Comparison of ENCODE assay signal across 13 cellular contexts in genomic region chr1:72280714-72281113, GRCh38. TPM values are rescaled to one million over a fixed set of nuclear protein-coding genes. Genes with fewer than 3 reads are reported as not detected.
DNase-seq lines count a peak whose midpoint lies in the region; ATAC-seq and TF ChIP-seq lines count a peak whose summit lies in the region.
"Had no signal": no experiment of that assay in that cellular context is flagged by ENCODE, and none has a peak within 500 bp of the region (broad histone marks: within the 10 kb centered on the region; RNA-seq: fewer than 3 reads in every experiment).

No MANE protein-coding gene starts in this region.

- TF ChIP-seq EP300 in tibial nerve (IDR thresholded peaks at IDR 0.05) (no peak), SK-N-SH (IDR thresholded peaks at IDR 0.05; ENCODE audit: borderline replicate concordance in 1 of 2, low read depth in 1 of 2, low read length in 1 of 2) (no peak)

- H3K9ac ChIP-seq in SK-N-SH: no peak overlapping the region
- H3K9ac ChIP-seq: BLaER1 treated with 17β-estradiol and CSF1 and Interleukin-3, amounts not matched to agents 10 nM and 100 nM had no signal

- TF ChIP-seq POLR2A in tibial nerve (IDR thresholded peaks at IDR 0.05): no peak

- no peak for ATAC-seq in activated naive CD8-positive, alpha-beta T cell treated with anti-CD3 and anti-CD28 coated beads, Interleukin-2, amount 50 U/mL, for 24 hours
- no peak for ATAC-seq in T-cell (replicated peaks in 1 of 4)
- no peak for ATAC-seq in GM18858 (IDR thresholded peaks at IDR 0.05; ENCODE audit: unreplicated experiment)
- ATAC-seq in activated CD8-positive, alpha-beta memory T cell treated with anti-CD3 and anti-CD28 coated beads, Interleukin-2, amount 10 ng/mL, durations not matched to agents 7 days and 5 days: no peak

- no peak overlapping the region for H3K27ac ChIP-seq in hepatocyte
- H3K27ac ChIP-seq in tibial nerve: peak overlapping the region; percentile 62 to 93 (median 88)
- no peak overlapping the region for H3K27ac ChIP-seq in SK-N-SH (ENCODE audit: low read depth in 2 of 2, low read length in 1 of 2)
- H3K27ac ChIP-seq: BLaER1 treated with 17β-estradiol and CSF1 and Interleukin-3, amounts not matched to agents 10 nM and 100 nM had no signal

- H3K9me3 Mint-ChIP-seq in activated naive CD8-positive, alpha-beta T cell (ENCODE audit: low read depth): no peaks in the 10 kb centered on the region
- no peaks in the 10 kb centered on the region for H3K9me3 Mint-ChIP-seq in activated naive CD8-positive, alpha-beta T cell treated with anti-CD3 and anti-CD28 coated beads, Interleukin-2, amount 50 U/mL, for 24 hours
- H3K9me3 Mint-ChIP-seq in T-cell: peaks cover 0 to 3% (median 0%) of the 10 kb centered on the region in 3 donors
- H3K9me3 Mint-ChIP-seq in activated CD8-positive, alpha-beta memory T cell treated with anti-CD3 and anti-CD28 coated beads, Interleukin-2, amount 10 ng/mL, durations not matched to agents 7 days and 5 days (ENCODE audit: low read depth): no peaks in the 10 kb centered on the region
- H3K9me3 Mint-ChIP-seq: activated CD4-positive, alpha-beta T cell treated with anti-CD3 and anti-CD28 coated beads, Interleukin-2, amount 10 ng/mL, durations not matched to agents 24 days and 14 days; nephron progenitor cell had no signal

- TF ChIP-seq RAD21 in SK-N-SH (IDR thresholded peaks at IDR 0.05; ENCODE audit: low read length): no peak

- no peaks in the 10 kb centered on the region for H3K79me2 ChIP-seq in hepatocyte
- no peaks in the 10 kb centered on the region for H3K79me2 ChIP-seq in SK-N-SH (ENCODE audit: insufficient read depth)

- H2AFZ ChIP-seq in hepatocyte (no peak overlapping the region), SK-N-SH (ENCODE audit: low read depth) (no peak overlapping the region)

- H3F3A ChIP-seq in SK-N-SH (replicated peaks; ENCODE audit: insufficient read depth): peaks cover 29% of the 10 kb centered on the region

- H3K27me3 Mint-ChIP-seq in activated naive CD8-positive, alpha-beta T cell: peaks cover 6% of the 10 kb centered on the region
- H3K27me3 Mint-ChIP-seq in activated naive CD8-positive, alpha-beta T cell treated with anti-CD3 and anti-CD28 coated beads, Interleukin-2, amount 50 U/mL, for 24 hours: peaks cover 29% of the 10 kb centered on the region
- peaks cover 0 to 15% of the 10 kb centered on the region in 2 donors for H3K27me3 Mint-ChIP-seq in T-cell
- H3K27me3 Mint-ChIP-seq in activated CD8-positive, alpha-beta memory T cell treated with anti-CD3 and anti-CD28 coated beads, Interleukin-2, amount 10 ng/mL, durations not matched to agents 7 days and 5 days: peaks cover 18% of the 10 kb centered on the region

- H3K4me2 ChIP-seq in hepatocyte: peak overlapping the region; percentile 92
- H3K4me2 ChIP-seq in SK-N-SH: no peak overlapping the region

- H3K27me3 ChIP-seq in hepatocyte: peaks cover 34% of the 10 kb centered on the region
- H3K27me3 ChIP-seq in tibial nerve: no peaks in the 10 kb centered on the region
- no peaks in the 10 kb centered on the region for H3K27me3 ChIP-seq in SK-N-SH (ENCODE audit: insufficient read depth)

- H3K4me3 ChIP-seq in hepatocyte: no peak overlapping the region
- peak overlapping the region; percentile 47 to 68 (median 60) for H3K4me3 ChIP-seq in tibial nerve
- no peak overlapping the region for H3K4me3 ChIP-seq in SK-N-SH (ENCODE audit: low read depth in 2 of 2, low read length in 1 of 2)

- H3K4me1 ChIP-seq in hepatocyte (ENCODE audit: insufficient read depth) (no peaks in the 10 kb centered on the region), tibial nerve (peaks cover 0 to 20% (median 2%) of the 10 kb centered on the region in 4 donors), SK-N-SH (ENCODE audit: control insufficient read depth in 1 of 2, insufficient read depth in 2 of 2, low read depth in 1 of 2, low read length in 1 of 2) (peaks cover 5% of the 10 kb centered on the region in 2 experiments)

- 31% methylated on average over 1 of the region's 1 CpG for WGBS in hepatocyte (ENCODE audit: low lambda C conversion rate, missing lambda C conversion rate)
- 9 to 29% methylated on average over 1 of the region's 1 CpG for WGBS in tibial nerve, 2 donors
- WGBS in SK-N-SH (ENCODE audit: low lambda C conversion rate): 70% methylated on average over 1 of the region's 1 CpG

- H3K36me3 Mint-ChIP-seq in activated naive CD8-positive, alpha-beta T cell: no peaks in the 10 kb centered on the region
- peaks cover 3% of the 10 kb centered on the region for H3K36me3 Mint-ChIP-seq in activated naive CD8-positive, alpha-beta T cell treated with anti-CD3 and anti-CD28 coated beads, Interleukin-2, amount 50 U/mL, for 24 hours (ENCODE audit: low read depth)
- no peaks in the 10 kb centered on the region for H3K36me3 Mint-ChIP-seq in T-cell
- no peaks in the 10 kb centered on the region for H3K36me3 Mint-ChIP-seq in activated CD8-positive, alpha-beta memory T cell treated with anti-CD3 and anti-CD28 coated beads, Interleukin-2, amount 10 ng/mL, durations not matched to agents 7 days and 5 days

- H3K9me3 ChIP-seq in hepatocyte (ENCODE audit: low read depth) (no peaks in the 10 kb centered on the region), tibial nerve (no peaks in the 10 kb centered on the region), SK-N-SH (no peaks in the 10 kb centered on the region)
- H3K9me3 ChIP-seq: BLaER1 treated with 17β-estradiol and CSF1 and Interleukin-3, amounts not matched to agents 10 nM and 100 nM had no signal

- H3K4me1 Mint-ChIP-seq in activated naive CD8-positive, alpha-beta T cell (ENCODE audit: low read depth): peaks cover 22% of the 10 kb centered on the region
- H3K4me1 Mint-ChIP-seq in activated naive CD8-positive, alpha-beta T cell treated with anti-CD3 and anti-CD28 coated beads, Interleukin-2, amount 50 U/mL, for 24 hours: peaks cover 20% of the 10 kb centered on the region
- H3K4me1 Mint-ChIP-seq in T-cell: peaks cover 15 to 24% (median 20%) of the 10 kb centered on the region in 3 donors
- H3K4me1 Mint-ChIP-seq in activated CD8-positive, alpha-beta memory T cell treated with anti-CD3 and anti-CD28 coated beads, Interleukin-2, amount 10 ng/mL, durations not matched to agents 7 days and 5 days: peaks cover 11% of the 10 kb centered on the region

- no peak overlapping the region for H3K27ac Mint-ChIP-seq in activated naive CD8-positive, alpha-beta T cell
- H3K27ac Mint-ChIP-seq in activated naive CD8-positive, alpha-beta T cell treated with anti-CD3 and anti-CD28 coated beads, Interleukin-2, amount 50 U/mL, for 24 hours: no peak overlapping the region
- H3K27ac Mint-ChIP-seq in T-cell: no peak overlapping the region
- H3K27ac Mint-ChIP-seq in activated CD8-positive, alpha-beta memory T cell treated with anti-CD3 and anti-CD28 coated beads, Interleukin-2, amount 10 ng/mL, durations not matched to agents 7 days and 5 days: no peak overlapping the region
- H3K27ac Mint-ChIP-seq: activated CD4-positive, alpha-beta T cell treated with anti-CD3 and anti-CD28 coated beads, Interleukin-2, amount 10 ng/mL, durations not matched to agents 24 days and 14 days; nephron progenitor cell had no signal

- TF ChIP-seq CTCF in hepatocyte (IDR thresholded peaks at IDR 0.05; ENCODE audit: poor library complexity): no peak
- no peak for TF ChIP-seq CTCF in tibial nerve (IDR thresholded peaks at IDR 0.05)
- no peak for TF ChIP-seq CTCF in SK-N-SH (IDR thresholded peaks at IDR 0.05)

- POLR2A ChIA-PET in T-cell (lab: Charles Lee) (no interaction called here), SK-N-SH (lab: Yijun Ruan, JAX) (no interaction called here)

- no peak for DNase-seq in activated naive CD8-positive, alpha-beta T cell treated with anti-CD3 and anti-CD28 coated beads, Interleukin-2, amount 50 U/mL, for 24 hours
- no peak for DNase-seq in T-cell
- DNase-seq in hepatocyte (ENCODE audit: low spot score): no peak
- DNase-seq in tibial nerve (ENCODE audit: low spot score in 2 of 2): no peak
- DNase-seq in activated CD8-positive, alpha-beta memory T cell treated with anti-CD3 and anti-CD28 coated beads, Interleukin-2, amount 10 ng/mL, durations not matched to agents 7 days and 5 days: no peak
- no peak for DNase-seq in SK-N-SH
- DNase-seq: activated CD4-positive, alpha-beta T cell treated with anti-CD3 and anti-CD28 coated beads, Interleukin-2, amount 10 ng/mL, durations not matched to agents 24 days and 14 days; NCI-H1436 treated with DMSO at 0.1 percent for 48 hours; SHP77 treated with DMSO at 0.1 percent for 48 hours had no signal

- H3K36me3 ChIP-seq in hepatocyte (replicated peaks; ENCODE audit: insufficient read depth, low read depth): no peaks in the 10 kb centered on the region
- H3K36me3 ChIP-seq in tibial nerve: no peaks in the 10 kb centered on the region
- H3K36me3 ChIP-seq in SK-N-SH (replicated peaks in 1 of 2; ENCODE audit: control insufficient read depth in 1 of 2, insufficient read depth in 2 of 2, low read length in 1 of 2): no peaks in the 10 kb centered on the region
- H3K36me3 ChIP-seq: BLaER1 treated with 17β-estradiol and CSF1 and Interleukin-3, amounts not matched to agents 10 nM and 100 nM had no signal

- no peaks in the 10 kb centered on the region for H4K20me1 ChIP-seq in hepatocyte (ENCODE audit: insufficient read depth, poor library complexity, severe bottlenecking)
- H4K20me1 ChIP-seq in SK-N-SH (ENCODE audit: insufficient read depth): no peaks in the 10 kb centered on the region

- H3K4me3 Mint-ChIP-seq in activated naive CD8-positive, alpha-beta T cell: peak overlapping the region; percentile 89
- no peak overlapping the region for H3K4me3 Mint-ChIP-seq in activated naive CD8-positive, alpha-beta T cell treated with anti-CD3 and anti-CD28 coated beads, Interleukin-2, amount 50 U/mL, for 24 hours
- peak overlapping the region in 2 of 3 donors; percentile 70 to 74 for H3K4me3 Mint-ChIP-seq in T-cell
- no peak overlapping the region for H3K4me3 Mint-ChIP-seq in activated CD8-positive, alpha-beta memory T cell treated with anti-CD3 and anti-CD28 coated beads, Interleukin-2, amount 10 ng/mL, durations not matched to agents 7 days and 5 days
- H3K4me3 Mint-ChIP-seq: activated CD4-positive, alpha-beta T cell treated with anti-CD3 and anti-CD28 coated beads, Interleukin-2, amount 10 ng/mL, durations not matched to agents 24 days and 14 days; nephron progenitor cell had no signal

- CTCF ChIA-PET in T-cell (lab: Charles Lee): no interaction called here
- CTCF ChIA-PET in activated CD8-positive, alpha-beta memory T cell treated with anti-CD3 and anti-CD28 coated beads, Interleukin-2, amount 10 ng/mL, durations not matched to agents 7 days and 5 days (lab: Charles Lee): no interaction called here
- CTCF ChIA-PET in SK-N-SH (lab: Yijun Ruan, JAX): no interaction called here

- no peaks in the 10 kb centered on the region for H3K9me2 ChIP-seq in hepatocyte (replicated peaks; ENCODE audit: insufficient read depth)
- H3K9me2 ChIP-seq in SK-N-SH: no peaks in the 10 kb centered on the region

RNA-seq across cellular contexts. Expression of gene NEGR1, which starts 1.6 kb away (rescaled TPM):
- total RNA-seq in T-cell (under 1 TPM in 4 of 5 donors, not detected in 1; 0.05 to 0.26 (median 0.14) TPM), hepatocyte (2.4 and 2.8 TPM in 2 replicates), tibial nerve (10 to 100 TPM; 46.0 to 58.2 (median 52.4) TPM)
- polyA plus RNA-seq in hepatocyte (0.47 and 1.0 TPM in 2 replicates), SK-N-SH (2012; rRNA removed) (0.21 TPM in 2 replicates)
- total RNA-seq in activated CD8-positive, alpha-beta memory T cell treated with anti-CD3 and anti-CD28 coated beads, Interleukin-2, amount 10 ng/mL, durations not matched to agents 7 days and 5 days: not detected
- 0.36 and 0.39 TPM in 2 replicates for polyA plus RNA-seq in SK-N-SH (2012; cell fraction: cytosol; rRNA removed)
- 0.14 and 0.33 TPM in 2 replicates for polyA plus RNA-seq in SK-N-SH (2012; cell fraction: nucleus; rRNA removed)
- total RNA-seq: activated CD4-positive, alpha-beta T cell treated with anti-CD3 and anti-CD28 coated beads, Interleukin-2, amount 10 ng/mL, durations not matched to agents 24 days and 14 days had no signal

Comparison
In these comparisons a context has a peak if more than half of its experiments do, and no peak if none do; other contexts are left out.
1. H3K4me3 Mint-ChIP-seq: peak in activated naive CD8-positive, alpha-beta T cell (single experiment) and T-cell (2 of 3); none in activated naive CD8-positive, alpha-beta T cell treated with anti-CD3 and anti-CD28 coated beads, Interleukin-2, amount 50 U/mL, for 24 hours (single experiment) and activated CD8-positive, alpha-beta memory T cell treated with anti-CD3 and anti-CD28 coated beads, Interleukin-2, amount 10 ng/mL, durations not matched to agents 7 days and 5 days (single experiment).
2. H3K27ac ChIP-seq: peak in tibial nerve (4 of 4); none in hepatocyte (single experiment) and SK-N-SH (0 of 2).
3. H3K4me3 ChIP-seq: peak in tibial nerve (4 of 4); none in hepatocyte (single experiment) and SK-N-SH (0 of 2).
4. RNA of gene NEGR1, which starts 1.6 kb away (total RNA-seq): 46.0 to 58.2 TPM in tibial nerve; 2.4 to 2.8 TPM in hepatocyte, 0.05 to 0.26 TPM in T-cell and not detected in activated CD8-positive, alpha-beta memory T cell treated with anti-CD3 and anti-CD28 coated beads, Interleukin-2, amount 10 ng/mL, durations not matched to agents 7 days and 5 days; every median in the first group is over 10 times any median in the second.